8 cellular contexts compared by ENCODE assay signal in genomic region chr22:25110846-25111578, GRCh38.
A peak's percentile ranks its signal among the peaks of the same experiment; 100 is the strongest.
DNase-seq lines count a peak whose midpoint lies in the region; ATAC-seq and TF ChIP-seq lines count a peak whose summit lies in the region.

No MANE protein-coding gene starts in this region.

- no peaks in the 10 kb centered on the region for H3K9me3 Mint-ChIP-seq in nephron

- ATAC-seq in stimulated activated naive CD8-positive, alpha-beta T cell treated with anti-CD3 and anti-CD28 coated beads, Interleukin-15, Interleukin-2, amounts not matched to agents 100 U/mL and 50 U/mL, for 24 hours, result peak; percentile 76
- ATAC-seq in GM21576 (IDR thresholded peaks at IDR 0.05; ENCODE audit: unreplicated experiment), result no peak

- TF ChIP-seq CTCF in fibroblast of the aortic adventitia (IDR thresholded peaks at IDR 0.05; ENCODE audit: insufficient read depth, low read length), result peak; percentile 68
- peak; percentile 45 to 52 (median 50) for TF ChIP-seq CTCF in nephron (IDR thresholded peaks at IDR 0.05; ENCODE audit: unreplicated experiment in 3 of 3)

- H3K4me1 Mint-ChIP-seq in nephron, result peaks cover 39% of the 10 kb centered on the region

- peak overlapping the region; percentile 86 to 91 (median 88) for H3K4me3 Mint-ChIP-seq in nephron

- H3K4me3 ChIP-seq in fibroblast of the aortic adventitia (ENCODE audit: low read depth, low read length), result peak overlapping the region; percentile 70

- no peaks in the 10 kb centered on the region for H3K36me3 Mint-ChIP-seq in nephron (ENCODE audit: low read depth)

- peaks cover 4% of the 10 kb centered on the region for H3K27me3 Mint-ChIP-seq in nephron (ENCODE audit: low read depth)

- peak; percentile 27 for DNase-seq in DMS79 (lab: John Stamatoyannopoulos, UW)
- peak; percentile 83 for DNase-seq in HuH-7.5 (ENCODE audit: low spot score)
- DNase-seq in RKO (ENCODE audit: low spot score), result peak; percentile 90
- peak; percentile 35 for DNase-seq in activated effector memory CD4-positive, alpha-beta T cell treated with Interleukin-2 at 50 U/mL for 16 hours
- peak; percentile 81 for DNase-seq in fibroblast of the aortic adventitia (ENCODE audit: low read depth)
- DNase-seq in stimulated activated naive CD8-positive, alpha-beta T cell treated with anti-CD3 and anti-CD28 coated beads, Interleukin-15, Interleukin-2, amounts not matched to agents 100 U/mL and 50 U/mL, for 24 hours, result peak; percentile 53

- H3K27ac Mint-ChIP-seq in nephron, result peak overlapping the region; percentile 77 to 94 (median 85)

Comparison
In these comparisons a context has a peak if more than half of its experiments do, and no peak if none do; other contexts are left out.
1. DNase-seq: peak in every context shown above with its lines; median percentile 90 in RKO; 83 in HuH-7.5; 81 in fibroblast of the aortic adventitia; 53 in stimulated activated naive CD8-positive, alpha-beta T cell treated with anti-CD3 and anti-CD28 coated beads, Interleukin-15, Interleukin-2, amounts not matched to agents 100 U/mL and 50 U/mL, for 24 hours; 35 in activated effector memory CD4-positive, alpha-beta T cell treated with Interleukin-2 at 50 U/mL for 16 hours; 27 in DMS79.